In the genomic region with DNA sequence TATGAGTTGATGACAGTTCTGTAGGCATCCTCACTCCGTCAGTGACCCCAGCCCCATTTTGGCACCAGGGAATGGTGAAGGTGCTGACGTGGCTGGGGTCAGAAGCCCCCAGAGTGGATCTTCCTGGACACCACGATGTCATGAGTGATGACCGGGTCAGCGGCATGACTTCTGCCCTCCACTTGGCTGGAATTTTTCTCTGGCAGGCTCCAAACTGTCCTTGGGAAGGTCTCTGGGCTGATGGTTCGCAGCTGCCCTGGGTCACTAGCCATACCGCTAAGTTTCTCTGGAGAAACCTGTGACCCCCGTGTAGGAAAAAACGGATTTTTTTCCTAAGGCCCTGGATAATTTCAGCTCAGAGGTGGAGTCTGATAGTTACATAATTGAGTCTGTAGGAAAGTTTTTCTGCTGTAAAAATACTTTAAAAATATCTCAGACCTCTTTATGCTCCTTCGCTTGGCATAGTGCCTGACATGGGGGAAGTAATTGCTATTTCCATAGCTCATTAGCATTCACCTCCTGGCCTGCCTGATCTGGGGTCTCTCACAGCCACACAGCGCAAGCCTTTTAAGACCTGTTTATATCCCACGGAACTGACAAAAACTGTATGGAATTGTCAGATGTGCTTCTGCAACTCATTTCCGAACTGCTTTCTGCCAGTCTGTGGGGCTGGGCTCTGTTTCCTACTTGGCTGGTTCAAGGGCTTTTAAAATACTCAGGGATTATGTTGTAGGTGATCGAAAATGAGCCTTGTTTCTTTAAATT, we compare ENCODE assay signal across 15 cellular contexts.
DNase-seq lines count a peak whose midpoint lies in the region; ATAC-seq and TF ChIP-seq lines count a peak whose summit lies in the region.
"Had no signal": no experiment of that assay in that cellular context is flagged by ENCODE, and none has a peak within 500 bp of the region (broad histone marks: within the 10 kb centered on the region; RNA-seq: fewer than 3 reads in every experiment).

No MANE protein-coding gene starts in this region.

- TF ChIP-seq EP300 in sigmoid colon (IDR thresholded peaks at IDR 0.05): no peak

- no peaks in the 10 kb centered on the region for H3K36me3 ChIP-seq in sigmoid colon
- H3K36me3 ChIP-seq in vagina: no peaks in the 10 kb centered on the region

- ATAC-seq in HG02973 (IDR thresholded peaks at IDR 0.05; ENCODE audit: unreplicated experiment): no peak

- H3K27me3 ChIP-seq in sigmoid colon: no peaks in the 10 kb centered on the region
- H3K27me3 ChIP-seq in vagina: no peaks in the 10 kb centered on the region

- TF ChIP-seq CTCF in sigmoid colon (IDR thresholded peaks at IDR 0.05) (no peak), vagina (IDR thresholded peaks at IDR 0.05) (no peak)

- WGBS in sigmoid colon, 2 donors: 77 to 90% methylated on average over 14 of the region's 14 CpGs

- TF ChIP-seq POLR2A in sigmoid colon (IDR thresholded peaks at IDR 0.05) (no peak), vagina (IDR thresholded peaks at IDR 0.05) (no peak)

- H3K27ac ChIP-seq in sigmoid colon (peak overlapping the region; percentile 53 to 80 (median 64)), vagina (peak overlapping the region; percentile 70)
- H3K27ac ChIP-seq: KMS-11 had no signal

- no peak overlapping the region for H3K4me3 ChIP-seq in sigmoid colon
- no peak overlapping the region for H3K4me3 ChIP-seq in vagina

- DNase-seq in activated CD8-positive, alpha-beta memory T cell treated with anti-CD3 and anti-CD28 coated beads for 24 hours: peak; percentile 9
- no peak for DNase-seq in activated CD8-positive, alpha-beta memory T cell treated with anti-CD3 and anti-CD28 coated beads, Interleukin-2, amount 50 U/mL, for 48 hours
- peak; percentile 33 for DNase-seq in left kidney (ENCODE audit: low read depth, low spot score)
- DNase-seq in sigmoid colon: no peak
- DNase-seq in vagina (ENCODE audit: extremely low spot score in 2 of 2): peak; percentile 37 to 82
- no peak for DNase-seq in posterior vena cava (ENCODE audit: low spot score)
- DNase-seq in iPS-NIHi7 (ENCODE audit: extremely low spot score): no peak
- DNase-seq: activated CD4-positive, alpha-beta T cell treated with anti-CD3 and anti-CD28 coated beads for 1 hour; activated naive CD4-positive, alpha-beta T cell treated with anti-CD3 and anti-CD28 coated beads, Interleukin-2, amount 10 ng/mL, durations not matched to agents 7 days and 5 days; C1 segment of cervical spinal cord; NCI-H446; occipital lobe; SHP77 treated with DMSO at 0.1 percent for 48 hours had no signal

- intact Hi-C loops in sigmoid colon (cut with DNase I) (no loop called here), vagina (cut with DNase I) (no loop called here), posterior vena cava (cut with DNase I) (no loop called here)

- H3K4me1 ChIP-seq in sigmoid colon: peaks cover 0 to 53% (median 36%) of the 10 kb centered on the region in 4 donors
- H3K4me1 ChIP-seq in vagina: peaks cover 33% of the 10 kb centered on the region

- H3K9me3 ChIP-seq in sigmoid colon (no peaks in the 10 kb centered on the region), vagina (no peaks in the 10 kb centered on the region)

Comparison
In these comparisons a context has a peak if more than half of its experiments do, and no peak if none do; other contexts are left out.
1. DNase-seq: peak in activated CD8-positive, alpha-beta memory T cell treated with anti-CD3 and anti-CD28 coated beads for 24 hours (single experiment), left kidney (single experiment) and vagina (2 of 2); none in activated CD8-positive, alpha-beta memory T cell treated with anti-CD3 and anti-CD28 coated beads, Interleukin-2, amount 50 U/mL, for 48 hours (single experiment), sigmoid colon (single experiment), posterior vena cava (single experiment) and iPS-NIHi7 (single experiment).